ENCODE assay signal across 1 cellular context in genomic region chr14:20683896-20684661, GRCh38.
A peak's percentile ranks its signal among the peaks of the same experiment; 100 is the strongest.
TF ChIP-seq lines count a peak whose summit lies in the region.

TSS of gene RNASE4 (plus strand) at chr14:20684560. CDS start at chr14:20699372, 14,812 bp downstream.

TF ChIP-seq in HepG2, 621 proteins besides CTCF, POLR2A, EP300 and RAD21 (continued from another document and continues in another):
- TF ChIP-seq ZXDC (CRISPR knock-in tag; IDR thresholded peaks at IDR 0.05) (no peak; the same call in 1 of the 2 replicates), ZFP36L2 (CRISPR knock-in tag; IDR thresholded peaks at IDR 0.05) (peak; percentile 87), ZNF879 (CRISPR knock-in tag; IDR thresholded peaks at IDR 0.05) (no peak), ATF4 (CRISPR knock-in tag; IDR thresholded peaks at IDR 0.05) (0 out of 4 replicates have a peak, but pooled peaks of 1 of the 2 experiments have one; percentile 3), HCFC1 (IDR thresholded peaks at IDR 0.05; ENCODE audit: low read depth, low read length) (no peak), ZNF335 (CRISPR knock-in tag; IDR thresholded peaks at IDR 0.05) (peak; percentile 79; the same call in 1 of the 2 replicates), ZNF629 (CRISPR knock-in tag; conservative IDR thresholded peaks at IDR 0.05) (peak; percentile 68), ZNF615 (CRISPR knock-in tag; IDR thresholded peaks at IDR 0.05; ENCODE audit: borderline replicate concordance) (no peak), ONECUT2 (CRISPR knock-in tag; IDR thresholded peaks at IDR 0.05) (0 out of 2 replicates have a peak, but pooled peaks have one; percentile 31), MTA3 (CRISPR knock-in tag; IDR thresholded peaks at IDR 0.05) (no peak), AGO1 (IDR thresholded peaks at IDR 0.05; ENCODE audit: low read depth, low read length, poor library complexity, severe bottlenecking) (peak; percentile 53), ARID3A (IDR thresholded peaks at IDR 0.05; ENCODE audit: low read depth, low read length) (no peak), ZNF430 (CRISPR knock-in tag; IDR thresholded peaks at IDR 0.05) (peak; percentile 6; the same call in 1 of the 2 replicates), ZZZ3 (CRISPR knock-in tag; IDR thresholded peaks at IDR 0.05; ENCODE audit: borderline replicate concordance) (no peak; the same call in 1 of the 2 replicates), ZC3H4 (CRISPR knock-in tag; IDR thresholded peaks at IDR 0.05; ENCODE audit: borderline replicate concordance) (peak; percentile 91; the same call in 1 of the 2 replicates), WIZ (CRISPR knock-in tag; IDR thresholded peaks at IDR 0.05) (no peak), HMGA1 (CRISPR knock-in tag; conservative IDR thresholded peaks at IDR 0.05) (no peak), ZNF788 (CRISPR knock-in tag; IDR thresholded peaks at IDR 0.05; ENCODE audit: borderline replicate concordance) (peak; percentile 43), ZNF510 (CRISPR knock-in tag; IDR thresholded peaks at IDR 0.05; ENCODE audit: low read depth) (no peak), MYNN (CRISPR knock-in tag; IDR thresholded peaks at IDR 0.05; ENCODE audit: low read depth) (peak; percentile 25; the same call in 1 of the 2 replicates), PHB2 (IDR thresholded peaks at IDR 0.05; ENCODE audit: partially characterized antibody) (no peak), ZNF713 (CRISPR knock-in tag; IDR thresholded peaks at IDR 0.05) (peak; percentile 76; the same call in 1 of the 2 replicates), SP4 (CRISPR knock-in tag; IDR thresholded peaks at IDR 0.05) (peak; percentile 63), SNRNP70 (IDR thresholded peaks at IDR 0.05; ENCODE audit: low read depth, low read length) (no peak), RFXANK (CRISPR knock-in tag; IDR thresholded peaks at IDR 0.05) (peak; percentile 83; the same call in 1 of the 2 replicates), TERF1 (CRISPR knock-in tag; IDR thresholded peaks at IDR 0.05) (no peak), ZNF18 (CRISPR knock-in tag; IDR thresholded peaks at IDR 0.05; ENCODE audit: insufficient replicate concordance) (no peak), RNF2 (conservative IDR thresholded peaks at IDR 0.05; ENCODE audit: low read depth) (peak; percentile 68; the same call in 1 of the 2 replicates), ZNF484 (CRISPR knock-in tag; IDR thresholded peaks at IDR 0.05; ENCODE audit: borderline replicate concordance, low read depth) (no peak; the same call in 1 of the 2 replicates), SOX5 (CRISPR knock-in tag; IDR thresholded peaks at IDR 0.05; ENCODE audit: borderline replicate concordance) (peak; percentile 64; the same call in 1 of the 2 replicates), TMF1 (CRISPR knock-in tag; IDR thresholded peaks at IDR 0.05; ENCODE audit: low read depth) (peak; percentile 62; the same call in 1 of the 2 replicates), ZNF256 (CRISPR knock-in tag; conservative IDR thresholded peaks at IDR 0.05) (peak; percentile 60; the same call in 1 of the 2 replicates), CEBPB (IDR thresholded peaks at IDR 0.05; ENCODE audit: borderline replicate concordance, low read depth, low read length) (no peak), YY1 (IDR thresholded peaks at IDR 0.05; ENCODE audit: insufficient read depth, insufficient replicate concordance, low read depth, low read length) (peak; percentile 64), ZNF563 (CRISPR knock-in tag; IDR thresholded peaks at IDR 0.05) (peak; percentile 77), MZF1 (CRISPR knock-in tag; IDR thresholded peaks at IDR 0.05; ENCODE audit: borderline replicate concordance) (no peak), KLF13 (CRISPR knock-in tag; IDR thresholded peaks at IDR 0.05) (no peak), ZNF317 (CRISPR knock-in tag; IDR thresholded peaks at IDR 0.05) (0 out of 2 replicates have a peak, but pooled peaks have one; percentile 16), CREB3 (CRISPR knock-in tag; IDR thresholded peaks at IDR 0.05) (no peak), SMAD3 (CRISPR knock-in tag; IDR thresholded peaks at IDR 0.05) (peak; percentile 84), ZNF367 (CRISPR knock-in tag; IDR thresholded peaks at IDR 0.05; ENCODE audit: borderline replicate concordance) (no peak; the same call in 1 of the 2 replicates), ZNF207 (IDR thresholded peaks at IDR 0.05; ENCODE audit: borderline replicate concordance) (no peak), ZBTB34 (CRISPR knock-in tag; IDR thresholded peaks at IDR 0.05) (peak; percentile 55), NCOR1 (IDR thresholded peaks at IDR 0.05; ENCODE audit: borderline replicate concordance, low read length) (no peak), DNMT3B (CRISPR knock-in tag; conservative IDR thresholded peaks at IDR 0.05) (no peak; the same call in 1 of the 2 replicates), EED (CRISPR knock-in tag; IDR thresholded peaks at IDR 0.05) (peak; percentile 24; the same call in 1 of the 2 replicates), ZNF460 (CRISPR knock-in tag; IDR thresholded peaks at IDR 0.05; ENCODE audit: borderline replicate concordance) (no peak; the same call in 1 of the 2 replicates), NFKBIZ (CRISPR knock-in tag; IDR thresholded peaks at IDR 0.05) (peak; percentile 61; the same call in 1 of the 2 replicates), ZFP90 (CRISPR knock-in tag; IDR thresholded peaks at IDR 0.05; ENCODE audit: borderline replicate concordance) (peak; percentile 79; the same call in 1 of the 2 replicates), KDM3A (CRISPR knock-in tag; IDR thresholded peaks at IDR 0.05; ENCODE audit: low read depth) (no peak; the same call in 1 of the 2 replicates), FOXK2 (IDR thresholded peaks at IDR 0.05) (peak; percentile 38; the same call in 1 of the 2 replicates), ZNF576 (CRISPR knock-in tag; IDR thresholded peaks at IDR 0.05) (no peak), ZNF660 (CRISPR knock-in tag; IDR thresholded peaks at IDR 0.05; ENCODE audit: borderline replicate concordance, low read depth) (no peak), ZNF670 (CRISPR knock-in tag; IDR thresholded peaks at IDR 0.05; ENCODE audit: borderline replicate concordance) (peak; percentile 71; the same call in 1 of the 2 replicates), ZBTB7A (CRISPR knock-in tag; IDR thresholded peaks at IDR 0.05) (peak; percentile 96), HOXA5 (CRISPR knock-in tag; IDR thresholded peaks at IDR 0.05) (peak; percentile 76; the same call in 1 of the 2 replicates), MAFF (IDR thresholded peaks at IDR 0.05; ENCODE audit: low read depth, low read length) (no peak), ZNF44 (CRISPR knock-in tag; IDR thresholded peaks at IDR 0.05) (no peak), ZNF263 (CRISPR knock-in tag; IDR thresholded peaks at IDR 0.05) (no peak; the same call in 1 of the 2 replicates), HDAC1 (CRISPR knock-in tag; IDR thresholded peaks at IDR 0.05) (peak; percentile 95), ZMYM4 (CRISPR knock-in tag; IDR thresholded peaks at IDR 0.05) (no peak; the same call in 1 of the 2 replicates), GPBP1L1 (CRISPR knock-in tag; IDR thresholded peaks at IDR 0.05) (no peak), SAFB2 (CRISPR knock-in tag; IDR thresholded peaks at IDR 0.05; ENCODE audit: borderline replicate concordance, low read depth) (peak; percentile 12; the same call in 1 of the 2 replicates), HDAC6 (IDR thresholded peaks at IDR 0.05; ENCODE audit: low read depth, low read length) (no peak), MED1 (CRISPR knock-in tag; IDR thresholded peaks at IDR 0.05) (peak; percentile 82), CHD4 (IDR thresholded peaks at IDR 0.05; ENCODE audit: borderline replicate concordance, low read length) (no peak)
